17 cellular contexts compared by ENCODE assay signal in the genomic region with DNA sequence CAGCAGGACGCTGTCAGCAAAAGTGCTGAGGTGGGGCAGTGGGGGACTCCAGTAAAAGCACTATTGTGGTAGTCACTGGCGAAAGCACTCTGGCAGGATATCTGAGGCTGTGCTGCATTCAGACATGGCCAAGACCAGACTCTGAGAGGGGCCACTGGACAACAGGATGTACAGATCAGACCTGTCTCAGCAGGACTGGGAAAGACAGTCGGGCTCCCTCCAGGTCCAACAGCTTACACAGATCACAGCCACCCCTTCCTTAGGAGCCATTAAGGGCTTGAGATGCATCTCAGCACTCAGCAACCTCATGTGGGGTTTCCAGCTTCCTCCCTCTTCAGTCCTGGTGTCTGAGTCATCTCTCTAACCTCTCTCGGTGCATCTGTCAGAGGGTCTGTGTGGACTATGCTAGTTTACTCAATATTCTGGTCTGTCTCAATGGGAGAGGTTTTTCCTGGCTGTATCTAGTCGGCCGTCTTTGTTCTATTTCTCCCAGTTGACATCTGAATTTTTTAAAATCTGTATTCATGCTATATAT.
DNase-seq lines count a peak whose midpoint lies in the region; ATAC-seq, FAIRE-seq and TF ChIP-seq lines count a peak whose summit lies in the region.
"Had no signal": no experiment of that assay in that cellular context is flagged by ENCODE, and none has a peak within 500 bp of the region (broad histone marks: within the 10 kb centered on the region; RNA-seq: fewer than 3 reads in every experiment).

No MANE protein-coding gene starts in this region.

- intact Hi-C loops in OCI-LY7 (cut with micrococcal nuclease; ENCODE audit: unreplicated experiment) = no loop called here

- H3K4me2 ChIP-seq in mesendoderm (ENCODE audit: low read length) = no peak overlapping the region
- H3K4me2 ChIP-seq in OCI-LY7 (ENCODE audit: low read length) = no peak overlapping the region
- H3K4me2 ChIP-seq: BLaER1 treated with 17β-estradiol and CSF1 and Interleukin-3, amounts not matched to agents 10 nM and 100 nM had no signal

- POLR2A ChIA-PET in OCI-LY7 (lab: Charles Lee) = interaction anchor here (1.0 kb wide), 1 partner anchor 8 kb away, joined by 3 read pairs; no protein-coding TSS in a partner anchor

- H3K79me1 ChIP-seq in mesendoderm (ENCODE audit: low read length) = no peaks in the 10 kb centered on the region

- peak; percentile 77 for FAIRE-seq in bronchial epithelial cell (lab: Jason Lieb, UNC)
- FAIRE-seq: endometrium, keratinocyte had no signal

- no peak overlapping the region for H3K9ac ChIP-seq in mesendoderm (ENCODE audit: low read length)
- H3K9ac ChIP-seq: BLaER1 treated with 17β-estradiol and CSF1 and Interleukin-3, amounts not matched to agents 10 nM and 100 nM had no signal

- no peak overlapping the region for H2BK120ac ChIP-seq in mesendoderm (ENCODE audit: low read depth, low read length)

- BruUV-seq in OCI-LY7 (replicated peaks; lab: Mats Ljungman, UMichigan) = no TSS peak

- ATAC-seq in HG02840 (IDR thresholded peaks at IDR 0.05; ENCODE audit: low FRiP score, unreplicated experiment) = no peak
- ATAC-seq: right lobe of liver had no signal

- TF ChIP-seq CTCF in bronchial epithelial cell (IDR thresholded peaks at IDR 0.05; ENCODE audit: insufficient read depth, low read length, severe bottlenecking) (no peak), OCI-LY7 (conservative IDR thresholded peaks at IDR 0.05; ENCODE audit: low read length) (no peak)

- DNase-seq in ELF-1 (ENCODE audit: low read depth, low spot score) = peak; percentile 44
- DNase-seq in LHCN-M2 (ENCODE audit: low read depth) = peak; percentile 51
- DNase-seq in bronchial epithelial cell (ENCODE audit: low read depth) = no peak
- peak; percentile 53 for DNase-seq in mesendoderm
- DNase-seq in DMS 273 treated with DMSO at 0.1 percent for 48 hours (lab: John Stamatoyannopoulos, UW) = no peak
- DNase-seq in OCI-LY7 (ENCODE audit: low spot score) = no peak
- DNase-seq in NCI-H2227 (lab: John Stamatoyannopoulos, UW; ENCODE audit: unreplicated experiment) = no peak
- DNase-seq: activated CD4-positive, alpha-beta T cell treated with anti-CD3 and anti-CD28 coated beads, Interleukin-2, amount 50 U/mL, for 1 hour; DMS79; right lobe of liver; stimulated activated CD4-positive, alpha-beta T cell treated with anti-CD3 and anti-CD28 coated beads, Interleukin-4, amount 100 ng/mL, for 1 hour; stimulated activated CD8-positive, alpha-beta memory T cell treated with anti-CD3 and anti-CD28 coated beads, Interleukin-4, amount 100 ng/mL, for 48 hours had no signal

- no peak overlapping the region for H3K23ac ChIP-seq in mesendoderm (ENCODE audit: low read length)

- H3K4me1 ChIP-seq in mesendoderm (ENCODE audit: control insufficient read depth, low read depth, low read length) (no peaks in the 10 kb centered on the region), OCI-LY7 (ENCODE audit: insufficient read depth, low read length, poor library complexity, severe bottlenecking) (no peaks in the 10 kb centered on the region)
- H3K4me1 ChIP-seq: right lobe of liver, SJSA1 had no signal

- no peak overlapping the region for H2BK5ac ChIP-seq in mesendoderm (ENCODE audit: low read length)

- no peak overlapping the region for H3K56ac ChIP-seq in mesendoderm (ENCODE audit: low read length)

- H3K9me3 ChIP-seq in OCI-LY7 (ENCODE audit: low read length) = no peaks in the 10 kb centered on the region
- H3K9me3 ChIP-seq: right lobe of liver had no signal

- H2AK5ac ChIP-seq in mesendoderm (ENCODE audit: low read length) = no peak overlapping the region

- no peak overlapping the region for H4K8ac ChIP-seq in mesendoderm (ENCODE audit: low read depth, low read length)

- H2AFZ ChIP-seq in OCI-LY7 (ENCODE audit: low read length) = no peak overlapping the region

- H3K4ac ChIP-seq in mesendoderm (ENCODE audit: low read depth, low read length) = no peak overlapping the region

- H3K9me2 ChIP-seq in OCI-LY7 (ENCODE audit: insufficient read depth, low read length) = no peaks in the 10 kb centered on the region

- CTCF ChIA-PET in OCI-LY7 (lab: Charles Lee; ENCODE audit: unreplicated experiment) = no interaction called here

- no peak overlapping the region for H3K4me3 ChIP-seq in bronchial epithelial cell (ENCODE audit: low read depth, low read length)
- no peak overlapping the region for H3K4me3 ChIP-seq in mesendoderm (ENCODE audit: low read length)
- no peak overlapping the region for H3K4me3 ChIP-seq in OCI-LY7 (ENCODE audit: low read depth, low read length, poor library complexity, severe bottlenecking)
- H3K4me3 ChIP-seq: BLaER1 treated with 17β-estradiol and CSF1 and Interleukin-3, amounts not matched to agents 10 nM and 100 nM; right lobe of liver; SJSA1 had no signal

- H3K36me3 ChIP-seq in bronchial epithelial cell (ENCODE audit: control insufficient read depth, insufficient read depth, low read length) = no peaks in the 10 kb centered on the region
- H3K36me3 ChIP-seq in mesendoderm (ENCODE audit: control insufficient read depth, insufficient read depth, low read length) = no peaks in the 10 kb centered on the region
- H3K36me3 ChIP-seq in OCI-LY7 (ENCODE audit: insufficient read depth, low read length) = no peaks in the 10 kb centered on the region
- H3K36me3 ChIP-seq: right lobe of liver had no signal

- no peaks in the 10 kb centered on the region for H4K20me1 ChIP-seq in OCI-LY7 (ENCODE audit: insufficient read depth, low read length)
- H4K20me1 ChIP-seq: BLaER1 treated with 17β-estradiol and CSF1 and Interleukin-3, amounts not matched to agents 10 nM and 100 nM had no signal

- H3K79me2 ChIP-seq in mesendoderm (ENCODE audit: control insufficient read depth, insufficient read depth, low read length) (no peaks in the 10 kb centered on the region), OCI-LY7 (ENCODE audit: insufficient read depth, low read depth, low read length) (no peaks in the 10 kb centered on the region)

- H4K5ac ChIP-seq in mesendoderm (ENCODE audit: low read length) = no peak overlapping the region

- no CpG with 5 or more reads among the region's 6 CpGs for WGBS in mesendoderm (ENCODE audit: extremely low coverage, insufficient coverage, low lambda C conversion rate)

- no peak overlapping the region for H2BK15ac ChIP-seq in mesendoderm (replicated peaks; ENCODE audit: low read depth)

- H3K27me3 ChIP-seq in bronchial epithelial cell (ENCODE audit: control insufficient read depth, insufficient read depth, low read length) (no peaks in the 10 kb centered on the region), mesendoderm (ENCODE audit: insufficient read depth, low read length, poor library complexity) (no peaks in the 10 kb centered on the region)
- H3K27me3 ChIP-seq: BLaER1 treated with 17β-estradiol and CSF1 and Interleukin-3, amounts not matched to agents 10 nM and 100 nM; right lobe of liver; SJSA1 had no signal

- no peak overlapping the region for H3K27ac ChIP-seq in mesendoderm (ENCODE audit: low read depth, low read length)
- no peak overlapping the region for H3K27ac ChIP-seq in OCI-LY7 (ENCODE audit: low read depth, low read length, poor library complexity, severe bottlenecking)
- H3K27ac ChIP-seq: BLaER1 treated with 17β-estradiol and CSF1 and Interleukin-3, amounts not matched to agents 10 nM and 100 nM; right lobe of liver; SJSA1 had no signal

- H3K18ac ChIP-seq in mesendoderm (ENCODE audit: low read length) = no peak overlapping the region

Comparison
In these comparisons a context has a peak if more than half of its experiments do, and no peak if none do; other contexts are left out.
1. DNase-seq: peak in ELF-1 (single experiment), LHCN-M2 (single experiment) and mesendoderm (single experiment); none in bronchial epithelial cell (single experiment), DMS 273 treated with DMSO at 0.1 percent for 48 hours (single experiment), OCI-LY7 (single experiment) and NCI-H2227 (single experiment).